In the genomic region with DNA sequence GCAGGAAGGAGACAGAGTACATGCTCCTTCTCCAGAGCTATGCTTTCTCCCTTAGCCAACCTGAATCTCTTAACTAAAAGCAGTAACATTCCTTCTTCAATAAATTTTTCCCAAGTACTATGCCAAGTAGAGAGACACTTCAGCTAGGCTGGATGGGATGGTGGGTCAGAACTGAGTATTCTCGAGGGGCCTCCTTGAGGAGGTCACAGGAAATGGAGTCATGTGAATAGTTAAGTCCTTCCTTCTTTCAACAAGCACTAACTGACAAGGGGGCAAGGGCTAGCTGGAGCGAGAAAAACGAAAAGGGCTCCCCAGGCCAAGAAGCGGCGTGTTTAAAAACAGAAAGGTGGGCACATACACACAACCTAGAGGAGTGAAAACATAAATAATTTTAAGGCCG, we compare ENCODE assay signal across 24 cellular contexts.
"Had no signal": no experiment of that assay in that cellular context is flagged by ENCODE, and none has a peak within 500 bp of the region (broad histone marks: within the 10 kb centered on the region; RNA-seq: fewer than 3 reads in every experiment).

No MANE protein-coding gene starts in this region.

- H3K27ac Mint-ChIP-seq: activated naive CD4-positive, alpha-beta T cell treated with anti-CD3 and anti-CD28 coated beads, Interleukin-2, amount 10 ng/mL, durations not matched to agents 7 days and 5 days; activated naive CD8-positive, alpha-beta T cell treated with anti-CD3 and anti-CD28 coated beads, Interleukin-2, amount 50 U/mL, for 24 hours; mesothelial cell of epicardium; WTC11 had no signal

- H3K27me3 ChIP-seq: body of pancreas, esophagus muscularis mucosa, neutrophil, pancreas, stomach, suprapubic skin, tibial nerve had no signal

- H3K4me3 ChIP-seq: body of pancreas, esophagus muscularis mucosa, lung, pancreas, stomach, suprapubic skin, tibial nerve had no signal

- H3K27ac ChIP-seq: body of pancreas, esophagus muscularis mucosa, neutrophil, pancreas, stomach, suprapubic skin, tibial nerve had no signal

- H3K27me3 Mint-ChIP-seq: activated naive CD4-positive, alpha-beta T cell treated with anti-CD3 and anti-CD28 coated beads, Interleukin-2, amount 10 ng/mL, durations not matched to agents 7 days and 5 days; activated naive CD8-positive, alpha-beta T cell treated with anti-CD3 and anti-CD28 coated beads, Interleukin-2, amount 50 U/mL, for 24 hours; naive thymus-derived CD8-positive, alpha-beta T cell had no signal

- H3K36me3 ChIP-seq: pancreas had no signal

- H3K4me3 Mint-ChIP-seq: activated naive CD4-positive, alpha-beta T cell treated with anti-CD3 and anti-CD28 coated beads, Interleukin-2, amount 10 ng/mL, durations not matched to agents 7 days and 5 days; activated naive CD8-positive, alpha-beta T cell treated with anti-CD3 and anti-CD28 coated beads, Interleukin-2, amount 50 U/mL, for 24 hours; activated T-cell treated with anti-CD3 and anti-CD28 coated beads, Interleukin-2, amount 50 U/mL, for 72 hours; mesothelial cell of epicardium; WTC11 had no signal

- H3K9me3 ChIP-seq: body of pancreas, esophagus muscularis mucosa, neutrophil, pancreas, stomach, suprapubic skin, tibial nerve had no signal

- DNase-seq: activated CD4-positive, alpha-beta T cell treated with anti-CD3 and anti-CD28 coated beads for 4 hours; activated CD4-positive, alpha-beta T cell treated with anti-CD3 and anti-CD28 coated beads, Interleukin-2, amount 50 U/mL, for 48 hours; activated effector memory CD4-positive, alpha-beta T cell treated with Interleukin-2 at 50 U/mL for 16 hours; activated naive CD4-positive, alpha-beta T cell treated with anti-CD3 and anti-CD28 coated beads, Interleukin-2, amount 10 ng/mL, durations not matched to agents 7 days and 5 days; activated naive CD8-positive, alpha-beta T cell treated with anti-CD3 and anti-CD28 coated beads, Interleukin-2, amount 50 U/mL, for 24 hours; activated T-cell treated with anti-CD3 and anti-CD28 coated beads, Interleukin-2, amount 50 U/mL, for 72 hours; body of pancreas; caudate nucleus; effector memory CD4-positive, alpha-beta T cell; islet precursor cell; left colon; naive thymus-derived CD8-positive, alpha-beta T cell; pancreas; right cardiac atrium; stimulated activated CD4-positive, alpha-beta T cell treated with anti-CD3 and anti-CD28 coated beads, Interleukin-4, amount 100 ng/mL, for 24 hours; stomach; T1000 had no signal

- H3K9me3 Mint-ChIP-seq: activated naive CD4-positive, alpha-beta T cell treated with anti-CD3 and anti-CD28 coated beads, Interleukin-2, amount 10 ng/mL, durations not matched to agents 7 days and 5 days; activated naive CD8-positive, alpha-beta T cell treated with anti-CD3 and anti-CD28 coated beads, Interleukin-2, amount 50 U/mL, for 24 hours; activated T-cell treated with anti-CD3 and anti-CD28 coated beads, Interleukin-2, amount 50 U/mL, for 72 hours; mesothelial cell of epicardium; naive thymus-derived CD8-positive, alpha-beta T cell; WTC11 had no signal

- ATAC-seq: activated naive CD8-positive, alpha-beta T cell treated with anti-CD3 and anti-CD28 coated beads, Interleukin-2, amount 50 U/mL, for 24 hours; activated T-cell treated with anti-CD3 and anti-CD28 coated beads, Interleukin-2, amount 50 U/mL, for 72 hours; body of pancreas; left colon; naive thymus-derived CD8-positive, alpha-beta T cell; pancreas; WTC11 had no signal
